Comparison of ENCODE assay signal across 35 cellular contexts in genomic region chr13:75426421-75426820, GRCh38.
"Had no signal": no experiment of that assay in that cellular context is flagged by ENCODE, and none has a peak within 500 bp of the region (broad histone marks: within the 10 kb centered on the region; RNA-seq: fewer than 3 reads in every experiment).

No MANE protein-coding gene starts in this region.

- H3K27me3 ChIP-seq: brain microvascular endothelial cell, SJCRH30 had no signal

- H3K36me3 ChIP-seq: brain microvascular endothelial cell, SJCRH30, WERI-Rb-1 had no signal

- H3K27ac ChIP-seq: brain microvascular endothelial cell, SJCRH30, SK-N-MC, WERI-Rb-1 had no signal

- ATAC-seq: activated CD8-positive, alpha-beta memory T cell treated with anti-CD3 and anti-CD28 coated beads, Interleukin-2, amount 10 ng/mL, durations not matched to agents 7 days and 5 days; activated T-cell treated with anti-CD3 and anti-CD28 coated beads, Interleukin-2, amount 50 U/mL, for 72 hours; activated T-helper 17 cell treated with anti-CD3 and anti-CD28 coated beads, Interleukin-2, amount 50 U/mL, for 72 hours had no signal

- H3K4me3 ChIP-seq: SJCRH30, SK-N-MC had no signal

- H3K9me3 ChIP-seq: SJCRH30 had no signal

- DNase-seq: activated CD4-positive, alpha-beta memory T cell treated with anti-CD3 and anti-CD28 coated beads, Interleukin-2, amount 10 ng/mL, durations not matched to agents 7 days and 5 days; activated CD4-positive, alpha-beta T cell treated with anti-CD3 and anti-CD28 coated beads for 1 hour; activated CD4-positive, alpha-beta T cell treated with anti-CD3 and anti-CD28 coated beads for 48 hours; activated CD4-positive, CD25-positive, alpha-beta regulatory T cell; activated CD8-positive, alpha-beta memory T cell treated with anti-CD3 and anti-CD28 coated beads for 24 hours; activated CD8-positive, alpha-beta memory T cell treated with anti-CD3 and anti-CD28 coated beads, Interleukin-2, amount 10 ng/mL, durations not matched to agents 7 days and 5 days; activated CD8-positive, alpha-beta memory T cell treated with anti-CD3 and anti-CD28 coated beads, Interleukin-2, amount 50 U/mL, for 48 hours; activated effector memory CD4-positive, alpha-beta T cell treated with anti-CD3 and anti-CD28 coated beads, Interleukin-2, amount 50 U/mL, for 16 hours; activated naive CD4-positive, alpha-beta T cell; activated naive CD4-positive, alpha-beta T cell treated with anti-CD3 and anti-CD28 coated beads, Interleukin-2, amount 50 U/mL, for 16 hours; activated naive CD8-positive, alpha-beta T cell treated with anti-CD3 and anti-CD28 coated beads for 36 hours; activated T-cell treated with anti-CD3 and anti-CD28 coated beads, Interleukin-2, amount 50 U/mL, for 72 hours; amniotic stem cell; aorta; brain microvascular endothelial cell; Kasumi-1; KG1; MM.1S; MV-4-11; NCI-H1092; NCI-H1436 treated with DMSO at 0.1 percent for 48 hours; NCI-H1694 treated with DMSO at 0.1 percent for 48 hours; NCI-H2029; NCI-H2107; NCI-H2171; NCI-H510A; NCI-H526; NCI-H748 treated with DMSO at 0.1 percent for 48 hours; NK-92 treated with Interleukin-12 subunit alpha and Interleukin-12 subunit beta, amount 100 ng/mL, for 24 hours; SHP77; SJCRH30; T1000; WERI-Rb-1 had no signal
